14 cellular contexts compared by ENCODE assay signal in genomic region chr2:6814312-6814711, GRCh38. TPM values are rescaled to one million over a fixed set of nuclear protein-coding genes. Genes with fewer than 3 reads are reported as not detected.
DNase-seq lines count a peak whose midpoint lies in the region; ATAC-seq and TF ChIP-seq lines count a peak whose summit lies in the region.
"Had no signal": no experiment of that assay in that cellular context is flagged by ENCODE, and none has a peak within 500 bp of the region (broad histone marks: within the 10 kb centered on the region; RNA-seq: fewer than 3 reads in every experiment).

No MANE protein-coding gene starts in this region.

- no peaks in the 10 kb centered on the region for H3K79me2 ChIP-seq in Karpas-422 (ENCODE audit: low read length)
- no peaks in the 10 kb centered on the region for H3K79me2 ChIP-seq in PC-9 (ENCODE audit: low read depth)
- H3K79me2 ChIP-seq in osteoblast (ENCODE audit: insufficient read depth, low read length): no peaks in the 10 kb centered on the region

- no peaks in the 10 kb centered on the region for H3K27me3 ChIP-seq in Karpas-422 (ENCODE audit: low read length)
- peaks cover 67% of the 10 kb centered on the region for H3K27me3 ChIP-seq in PC-9 (ENCODE audit: insufficient read depth, low read depth)
- no peaks in the 10 kb centered on the region for H3K27me3 ChIP-seq in osteoblast (ENCODE audit: insufficient read depth, low read length)
- no peaks in the 10 kb centered on the region for H3K27me3 ChIP-seq in upper lobe of left lung
- H3K27me3 ChIP-seq in esophagus squamous epithelium: peaks cover 0 to 8% (median 0%) of the 10 kb centered on the region in 4 donors
- H3K27me3 ChIP-seq: BE2C had no signal

- H4K20me1 ChIP-seq in Karpas-422 (ENCODE audit: insufficient read depth, low read depth, low read length): no peaks in the 10 kb centered on the region
- H4K20me1 ChIP-seq in PC-9 (ENCODE audit: insufficient read depth): no peaks in the 10 kb centered on the region
- H4K20me1 ChIP-seq in osteoblast (ENCODE audit: insufficient read depth, low read length): no peaks in the 10 kb centered on the region

- H3K4me2 ChIP-seq in Karpas-422 (ENCODE audit: low read depth, low read length, poor library complexity, severe bottlenecking) (peak overlapping the region; percentile 79), PC-9 (no peak overlapping the region), osteoblast (ENCODE audit: insufficient read depth, low read length) (no peak overlapping the region)

- no TSS peak for BruUV-seq in PC-9 (replicated peaks; lab: Mats Ljungman, UMichigan)

- H2AFZ ChIP-seq in Karpas-422 (ENCODE audit: low read length): no peak overlapping the region
- H2AFZ ChIP-seq in PC-9: peak overlapping the region; percentile 6; the same call in 1 of the 2 replicates
- H2AFZ ChIP-seq in osteoblast (ENCODE audit: low read length): no peak overlapping the region

- H3K9me2 ChIP-seq in Karpas-422 (replicated peaks; ENCODE audit: insufficient read depth, low read length): no peaks in the 10 kb centered on the region
- no peaks in the 10 kb centered on the region for H3K9me2 ChIP-seq in PC-9 (ENCODE audit: insufficient read depth)

- DNase-seq in Karpas-422 (peak; percentile 55), PC-9 (no peak), germinal center (ENCODE audit: low spot score) (peak; percentile 40), osteoblast (ENCODE audit: insufficient read length, low spot score, missing footprints) (no peak), upper lobe of left lung (no peak), esophagus squamous epithelium (lab: John Stamatoyannopoulos, UW) (no peak)
- DNase-seq: ACHN; BE2C; Caco-2; CD4-positive, alpha-beta T cell; GDM1; H9 had no signal

- intact Hi-C loops in PC-9 (cut with micrococcal nuclease; ENCODE audit: unreplicated experiment): no loop called here
- intact Hi-C loops in esophagus squamous epithelium (cut with DNase I): no loop called here

- peak overlapping the region; percentile 67; the same call in 1 of the 2 replicates for H3K9ac ChIP-seq in Karpas-422 (ENCODE audit: low read length)

- H3F3A ChIP-seq in PC-9 (ENCODE audit: insufficient read depth, low read depth): no peaks in the 10 kb centered on the region

- H3K36me3 ChIP-seq in Karpas-422 (ENCODE audit: insufficient read depth, low read length): no peaks in the 10 kb centered on the region
- no peaks in the 10 kb centered on the region for H3K36me3 ChIP-seq in PC-9 (ENCODE audit: low read depth)
- H3K36me3 ChIP-seq in osteoblast (ENCODE audit: insufficient read depth, low read length): no peaks in the 10 kb centered on the region
- no peaks in the 10 kb centered on the region for H3K36me3 ChIP-seq in upper lobe of left lung
- no peaks in the 10 kb centered on the region for H3K36me3 ChIP-seq in esophagus squamous epithelium
- H3K36me3 ChIP-seq: BE2C had no signal

- WGBS in upper lobe of left lung, 2 donors: 87 to 94% methylated on average over 10 of the region's 10 CpGs
- 80 to 82% methylated on average over 10 of the region's 10 CpGs for WGBS in esophagus squamous epithelium, 2 donors

- TF ChIP-seq CTCF in PC-9 (conservative IDR thresholded peaks at IDR 0.05) (no peak), osteoblast (IDR thresholded peaks at IDR 0.05; ENCODE audit: extremely low read depth, low read depth, low read length) (no peak), upper lobe of left lung (IDR thresholded peaks at IDR 0.05) (no peak), esophagus squamous epithelium (IDR thresholded peaks at IDR 0.05) (no peak)

- H3K4me1 ChIP-seq in Karpas-422 (ENCODE audit: low read length) (peaks cover 82% of the 10 kb centered on the region), PC-9 (replicated peaks; ENCODE audit: insufficient read depth) (no peaks in the 10 kb centered on the region), osteoblast (ENCODE audit: insufficient read depth, low read length) (no peaks in the 10 kb centered on the region), upper lobe of left lung (no peaks in the 10 kb centered on the region), esophagus squamous epithelium (no peaks in the 10 kb centered on the region)
- H3K4me1 ChIP-seq: BE2C, Caco-2 had no signal

- H3K9me3 ChIP-seq in Karpas-422 (ENCODE audit: low read length) (no peaks in the 10 kb centered on the region), PC-9 (ENCODE audit: insufficient read depth, low read depth) (no peaks in the 10 kb centered on the region), osteoblast (ENCODE audit: low read depth, low read length) (no peaks in the 10 kb centered on the region), upper lobe of left lung (no peaks in the 10 kb centered on the region), esophagus squamous epithelium (no peaks in the 10 kb centered on the region)
- H3K9me3 ChIP-seq: BE2C, Caco-2 had no signal

- CTCF ChIA-PET in PC-9 (lab: Charles Lee): no interaction called here

- H3K27ac ChIP-seq in Karpas-422 (ENCODE audit: low read length) (peak overlapping the region; percentile 96), PC-9 (no peak overlapping the region), osteoblast (ENCODE audit: low read depth, low read length) (no peak overlapping the region), upper lobe of left lung (no peak overlapping the region), esophagus squamous epithelium (no peak overlapping the region)
- H3K27ac ChIP-seq: C4-2B had no signal

- POLR2A ChIA-PET in PC-9 (lab: Charles Lee; ENCODE audit: unreplicated experiment): no interaction called here

- no peak for ATAC-seq in upper lobe of left lung (ENCODE audit: low FRiP score in 2 of 2)
- ATAC-seq: HepG2 had no signal

- TF ChIP-seq POLR2A in upper lobe of left lung (IDR thresholded peaks at IDR 0.05): no peak
- no peak for TF ChIP-seq POLR2A in esophagus squamous epithelium (IDR thresholded peaks at IDR 0.05)

- H3K4me3 ChIP-seq in Karpas-422 (ENCODE audit: low read length) (no peak overlapping the region), PC-9 (no peak overlapping the region), osteoblast (ENCODE audit: insufficient read depth, low read length) (no peak overlapping the region), upper lobe of left lung (no peak overlapping the region), esophagus squamous epithelium (no peak overlapping the region)

- TF ChIP-seq EP300 in upper lobe of left lung (IDR thresholded peaks at IDR 0.05): no peak

RNA-seq across cellular contexts. Expression of gene CMPK2, which starts 51.4 kb away (rescaled TPM):
- total RNA-seq in Karpas-422 (2014; rRNA removed; shearing (Covaris generic); ENCODE audit: low replicate concordance): 18.8 and 26.6 TPM in 2 replicates
- total RNA-seq in PC-9 (2021) (not detected in 2 replicates), osteoblast (2.1 and 2.2 TPM in 2 replicates), upper lobe of left lung (10 to 100 TPM; 18.0 to 37.2 (median 20.7) TPM), esophagus squamous epithelium (1 to 10 TPM in 3 of 4 donors, under 1 TPM in 1; 0.53 to 4.9 (median 1.7) TPM)

Comparison
In these comparisons a context has a peak if more than half of its experiments do, and no peak if none do; other contexts are left out.
1. DNase-seq: peak in Karpas-422 (single experiment) and germinal center (single experiment); none in PC-9 (0 of 2), osteoblast (single experiment), upper lobe of left lung (0 of 2) and esophagus squamous epithelium (single experiment).